ENCODE assay signal across 8 cellular contexts in genomic region chr7:105656922-105657521, GRCh38.
A peak's percentile ranks its signal among the peaks of the same experiment; 100 is the strongest.
DNase-seq lines count a peak whose midpoint lies in the region; ATAC-seq, FAIRE-seq and TF ChIP-seq lines count a peak whose summit lies in the region.

No MANE protein-coding gene starts in this region.

- no peak overlapping the region for H3K4me3 Mint-ChIP-seq in CD8-positive, alpha-beta T cell

- H3F3A ChIP-seq in SU-DHL-6 (ENCODE audit: insufficient read depth) = no peaks in the 10 kb centered on the region; the same call in 1 of the 2 replicates

- H4K20me1 ChIP-seq in SU-DHL-6 (ENCODE audit: low read depth, low read length) = no peaks in the 10 kb centered on the region

- no peak overlapping the region for H3K27ac Mint-ChIP-seq in CD8-positive, alpha-beta T cell

- no peak overlapping the region for H3K4me3 ChIP-seq in CD8-positive, alpha-beta T cell (ENCODE audit: low read depth, low read length)
- H3K4me3 ChIP-seq in SU-DHL-6 (ENCODE audit: insufficient read depth, low read length, poor library complexity, severe bottlenecking) (no peak overlapping the region), liver (ENCODE audit: low read depth in 1 of 3, low read length in 3 of 3) (no peak overlapping the region)

- H3K4me1 ChIP-seq in CD8-positive, alpha-beta T cell (ENCODE audit: insufficient read depth, low read length) = no peaks in the 10 kb centered on the region
- peaks cover 4 to 26% (median 23%) of the 10 kb centered on the region in 4 donors for H3K4me1 ChIP-seq in liver (ENCODE audit: control insufficient read depth in 4 of 4, insufficient read depth in 4 of 4, low read length in 3 of 4)

- TF ChIP-seq POLR2A in H54 (IDR thresholded peaks at IDR 0.05; ENCODE audit: low read depth, low read length) = no peak

- no peak for FAIRE-seq in H54 (lab: Jason Lieb, UNC)

- CTCF ChIA-PET in CD8-positive, alpha-beta T cell (lab: Charles Lee) = interaction anchor here (0.6 to 11.3 kb wide), 55 partner anchors 9 to 500 kb away, joined by 3 to 114 read pairs (median 4); no protein-coding TSS in a partner anchor

- H3K4me2 ChIP-seq in SU-DHL-6 (ENCODE audit: low read depth, low read length, poor library complexity, severe bottlenecking) = no peak overlapping the region

- DNase-seq in CD8-positive, alpha-beta T cell = peak; percentile 36 to 80 (median 72)
- DNase-seq in H54 (ENCODE audit: insufficient read length, low spot score) (peak; percentile 63), NCI-H1092 (lab: John Stamatoyannopoulos, UW) (no peak)
- DNase-seq in activated naive CD8-positive, alpha-beta T cell treated with anti-CD3 and anti-CD28 coated beads, Interleukin-2, amount 50 U/mL, for 16 hours (ENCODE audit: low read depth, low spot score) = peak; percentile 60
- DNase-seq in stimulated activated CD8-positive, alpha-beta memory T cell treated with anti-CD3 and anti-CD28 coated beads, Interleukin-7, amount 100 ng/mL, for 24 hours (ENCODE audit: low read depth) = peak; percentile 53

- no peaks in the 10 kb centered on the region for H3K9me2 ChIP-seq in SU-DHL-6 (replicated peaks; ENCODE audit: insufficient read depth, low read length)

- H3K36me3 Mint-ChIP-seq in CD8-positive, alpha-beta T cell = peaks cover 61% of the 10 kb centered on the region

- TF ChIP-seq RAD21 in liver (IDR thresholded peaks at IDR 0.05) = peak; percentile 58 to 79

- H3K27ac ChIP-seq in CD8-positive, alpha-beta T cell (ENCODE audit: low read depth, low read length) = no peak overlapping the region
- no peak overlapping the region for H3K27ac ChIP-seq in SU-DHL-6 (ENCODE audit: low read depth, low read length)
- no peak overlapping the region for H3K27ac ChIP-seq in liver (ENCODE audit: low read depth in 1 of 2, low read length in 2 of 2)

- peak; percentile 81 for ATAC-seq in CD8-positive, alpha-beta T cell
- no peak for ATAC-seq in HG03469 (IDR thresholded peaks at IDR 0.05; ENCODE audit: unreplicated experiment)

- intact Hi-C loops in CD8-positive, alpha-beta T cell (cut with DNase I, micrococcal nuclease) = loop anchor here (1.0 to 5.0 kb wide), 7 partner anchors 35 to 385 kb away; partner anchors contain the start of gene ATXN7L1 (in 1 of the 2)

- TF ChIP-seq CTCF in CD8-positive, alpha-beta T cell (IDR thresholded peaks at IDR 0.05) = peak; percentile 74
- peak; percentile 95 for TF ChIP-seq CTCF in SU-DHL-6 (IDR thresholded peaks at IDR 0.05; ENCODE audit: insufficient read depth, low read length, poor library complexity, severe bottlenecking)
- TF ChIP-seq CTCF in liver (IDR thresholded peaks at IDR 0.05; ENCODE audit: low read depth, low read length, missing input control) = peak; percentile 73

- no peaks in the 10 kb centered on the region for H3K9me3 Mint-ChIP-seq in CD8-positive, alpha-beta T cell

- no peaks in the 10 kb centered on the region for H3K9me3 ChIP-seq in CD8-positive, alpha-beta T cell (ENCODE audit: low read length)
- H3K9me3 ChIP-seq in SU-DHL-6 (ENCODE audit: insufficient read depth, low read length) (no peaks in the 10 kb centered on the region), liver (ENCODE audit: control insufficient read depth in 4 of 4, low read length in 3 of 4) (no peaks in the 10 kb centered on the region)

- H3K79me2 ChIP-seq in SU-DHL-6 (ENCODE audit: insufficient read depth, low read length) = no peaks in the 10 kb centered on the region

- H3K9ac ChIP-seq in SU-DHL-6 (ENCODE audit: low read length) = no peak overlapping the region
- H3K9ac ChIP-seq in liver (ENCODE audit: low read depth in 1 of 2, low read length in 2 of 2) = no peak overlapping the region

- WGBS in liver = 79% methylated on average over 7 of the region's 7 CpGs

- H3K27me3 Mint-ChIP-seq in CD8-positive, alpha-beta T cell (ENCODE audit: low read depth) = no peaks in the 10 kb centered on the region

- no peaks in the 10 kb centered on the region for H3K36me3 ChIP-seq in CD8-positive, alpha-beta T cell (ENCODE audit: insufficient read depth, low read length)
- H3K36me3 ChIP-seq in SU-DHL-6 (ENCODE audit: low read length) (no peaks in the 10 kb centered on the region), liver (ENCODE audit: control insufficient read depth in 4 of 4, insufficient read depth in 3 of 4, low read depth in 1 of 4, low read length in 3 of 4) (peaks cover 0 to 12% (median 5%) of the 10 kb centered on the region in 4 donors)

- no peaks in the 10 kb centered on the region for H3K27me3 ChIP-seq in CD8-positive, alpha-beta T cell (ENCODE audit: insufficient read depth, low read length)
- no peaks in the 10 kb centered on the region for H3K27me3 ChIP-seq in SU-DHL-6 (ENCODE audit: low read length)
- no peaks in the 10 kb centered on the region for H3K27me3 ChIP-seq in liver (ENCODE audit: control insufficient read depth in 4 of 4, insufficient read depth in 4 of 4, low read length in 3 of 4)

- no peak overlapping the region for H2AFZ ChIP-seq in SU-DHL-6 (ENCODE audit: low read depth, low read length, severe bottlenecking)

- POLR2A ChIA-PET in CD8-positive, alpha-beta T cell (lab: Charles Lee) = interaction anchor here (1.3 to 2.2 kb wide), 3 partner anchors 13 to 377 kb away, joined by 3 to 6 read pairs (median 3); no protein-coding TSS in a partner anchor

- peaks cover 5% of the 10 kb centered on the region for H3K4me1 Mint-ChIP-seq in CD8-positive, alpha-beta T cell (ENCODE audit: low read depth)

TF ChIP-seq in liver, 16 proteins besides CTCF, POLR2A, EP300 and RAD21:
- TF ChIP-seq ZBTB33 (IDR thresholded peaks at IDR 0.05) (no peak), HNF4A (conservative IDR thresholded peaks at IDR 0.05) (peak in 1 of 2 donors; percentile 15)
